8 cellular contexts compared by ENCODE assay signal in the genomic region with DNA sequence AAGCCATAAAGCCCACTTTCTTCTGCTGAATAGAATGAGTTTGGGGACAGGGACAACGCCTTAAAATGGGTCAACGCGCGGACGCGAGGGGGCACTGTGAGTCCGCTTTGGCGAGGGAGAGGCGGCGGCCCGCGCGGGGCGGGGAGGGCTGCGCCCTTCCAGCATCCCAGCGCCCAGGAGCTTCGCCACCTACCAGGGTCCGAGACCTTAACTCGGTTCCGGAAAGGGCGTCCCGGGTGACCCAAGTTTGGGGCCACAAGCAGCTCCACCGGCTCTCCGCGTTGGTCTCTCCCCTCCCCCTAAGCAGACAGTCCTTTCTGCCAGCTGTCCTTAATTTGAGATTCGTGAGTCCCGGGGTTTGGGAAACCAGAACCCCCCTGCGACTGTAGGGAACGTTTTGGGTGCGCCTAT. TPM values are rescaled to one million over a fixed set of nuclear protein-coding genes. Genes with fewer than 3 reads are reported as not detected.
A peak's percentile ranks its signal among the peaks of the same experiment; 100 is the strongest.
DNase-seq lines count a peak whose midpoint lies in the region; ATAC-seq and TF ChIP-seq lines count a peak whose summit lies in the region.

No MANE protein-coding gene starts in this region.

- DNase-seq in activated CD4-positive, alpha-beta T cell treated with anti-CD3 and anti-CD28 coated beads for 36 hours: peak; percentile 82
- no peak for DNase-seq in activated CD4-positive, alpha-beta T cell treated with anti-CD3 and anti-CD28 coated beads for 1 hour
- DNase-seq in NOMO-1 treated with dmso at 0.1 percent for 144 hours (lab: John Stamatoyannopoulos, UW; ENCODE audit: unreplicated experiment): peak; percentile 12
- peak in 43 of 56 donors; percentile 2 to 79 (median 35) for DNase-seq in amygdala (lab: John Stamatoyannopoulos, UW)
- no peak for DNase-seq in right atrium auricular region (ENCODE audit: low spot score)
- peak; percentile 66 for DNase-seq in putamen (ENCODE audit: low spot score)

- peaks cover 12% of the 10 kb centered on the region for H3K4me1 Mint-ChIP-seq in activated CD4-positive, alpha-beta T cell treated with anti-CD3 and anti-CD28 coated beads for 36 hours

- peak; percentile 64 for ATAC-seq in activated CD4-positive, alpha-beta T cell treated with anti-CD3 and anti-CD28 coated beads for 36 hours
- ATAC-seq in HG03196 (IDR thresholded peaks at IDR 0.05; ENCODE audit: unreplicated experiment): peak; percentile 44
- no peak for ATAC-seq in GM18873 (IDR thresholded peaks at IDR 0.05; ENCODE audit: low FRiP score, unreplicated experiment)

- CTCF ChIA-PET in activated CD4-positive, alpha-beta T cell treated with anti-CD3 and anti-CD28 coated beads for 36 hours (lab: Charles Lee): interaction anchor here (0.6 to 2.2 kb wide), 15 partner anchors 32 to 1022 kb away, joined by 3 to 12 read pairs (median 3); no protein-coding TSS in a partner anchor

- H3K4me1 ChIP-seq in right atrium auricular region: peaks cover 0 to 19% of the 10 kb centered on the region in 2 donors

- H3K9me3 Mint-ChIP-seq in activated CD4-positive, alpha-beta T cell treated with anti-CD3 and anti-CD28 coated beads for 36 hours (ENCODE audit: low read depth): no peaks in the 10 kb centered on the region

- H3K27me3 ChIP-seq in right atrium auricular region: no peaks in the 10 kb centered on the region

- POLR2A ChIA-PET in activated CD4-positive, alpha-beta T cell treated with anti-CD3 and anti-CD28 coated beads for 36 hours (lab: Charles Lee): no interaction called here

- no peak overlapping the region for H3K27ac Mint-ChIP-seq in activated CD4-positive, alpha-beta T cell treated with anti-CD3 and anti-CD28 coated beads for 36 hours

- intact Hi-C loops in activated CD4-positive, alpha-beta T cell treated with anti-CD3 and anti-CD28 coated beads for 36 hours (cut with DNase I, micrococcal nuclease): loop anchor here (1.0 to 10.0 kb wide), 7 partner anchors 114 to 958 kb away; no protein-coding TSS in a partner anchor

- peak; percentile 71 to 92 for TF ChIP-seq CTCF in right atrium auricular region (IDR thresholded peaks at IDR 0.05)

- H3K36me3 ChIP-seq in right atrium auricular region: no peaks in the 10 kb centered on the region

- no peaks in the 10 kb centered on the region for H3K9me3 ChIP-seq in right atrium auricular region

- H3K4me3 Mint-ChIP-seq in activated CD4-positive, alpha-beta T cell treated with anti-CD3 and anti-CD28 coated beads for 36 hours: no peak overlapping the region

- peaks cover 54% of the 10 kb centered on the region for H3K27me3 Mint-ChIP-seq in activated CD4-positive, alpha-beta T cell treated with anti-CD3 and anti-CD28 coated beads for 36 hours

- no peak overlapping the region for H3K27ac ChIP-seq in right atrium auricular region

- no peaks in the 10 kb centered on the region for H3K36me3 Mint-ChIP-seq in activated CD4-positive, alpha-beta T cell treated with anti-CD3 and anti-CD28 coated beads for 36 hours (ENCODE audit: low read depth)

- peak overlapping the region; percentile 57 to 75 for H3K4me3 ChIP-seq in right atrium auricular region

RNA-seq across cellular contexts. Expression of a gene that starts 1.8 kb away (rescaled TPM):
- under 1 TPM in 1 of 2 experiments, not detected in 1; 0.18 TPM for total RNA-seq in activated CD4-positive, alpha-beta T cell treated with anti-CD3 and anti-CD28 coated beads for 36 hours
- total RNA-seq in right atrium auricular region: 1 to 10 TPM; 1.1 to 1.4 TPM

Comparison
In these comparisons a context has a peak if more than half of its experiments do, and no peak if none do; other contexts are left out.
1. DNase-seq: peak in activated CD4-positive, alpha-beta T cell treated with anti-CD3 and anti-CD28 coated beads for 36 hours (single experiment), NOMO-1 treated with dmso at 0.1 percent for 144 hours (single experiment), amygdala (43 of 56) and putamen (single experiment); none in activated CD4-positive, alpha-beta T cell treated with anti-CD3 and anti-CD28 coated beads for 1 hour (single experiment) and right atrium auricular region (single experiment).